16 cellular contexts compared by ENCODE assay signal in genomic region chr2:29000954-29001353, GRCh38. TPM values are rescaled to one million over a fixed set of nuclear protein-coding genes. Genes with fewer than 3 reads are reported as not detected.
A peak's percentile ranks its signal among the peaks of the same experiment; 100 is the strongest.
DNase-seq lines count a peak whose midpoint lies in the region; ATAC-seq, FAIRE-seq and TF ChIP-seq lines count a peak whose summit lies in the region.
"Had no signal": no experiment of that assay in that cellular context is flagged by ENCODE, and none has a peak within 500 bp of the region (broad histone marks: within the 10 kb centered on the region; RNA-seq: fewer than 3 reads in every experiment).

No MANE protein-coding gene starts in this region.

- H3K4me1 Mint-ChIP-seq in T-helper 2 cell treated with Interferon-gamma antibody and Interleukin-4, amounts not matched to agents 5 μg/mL and 100 μg/mL, for 36 hours (ENCODE audit: low read depth): peaks cover 23% of the 10 kb centered on the region
- peaks cover 24 to 42% (median 37%) of the 10 kb centered on the region in 4 donors for H3K4me1 Mint-ChIP-seq in naive thymus-derived CD8-positive, alpha-beta T cell

- peak overlapping the region; percentile 34 for H2AFZ ChIP-seq in OCI-LY3 (ENCODE audit: low read depth, low read length)

- ATAC-seq in GM18868 (IDR thresholded peaks at IDR 0.05; ENCODE audit: unreplicated experiment): peak; percentile 19
- peak in 1 of 2 donors; percentile 48 for ATAC-seq in naive thymus-derived CD8-positive, alpha-beta T cell

- no peak overlapping the region for H3K9ac ChIP-seq in OCI-LY3 (ENCODE audit: low read length)

- H3K27ac Mint-ChIP-seq in T-helper 2 cell treated with Interferon-gamma antibody and Interleukin-4, amounts not matched to agents 5 μg/mL and 100 μg/mL, for 36 hours: peak overlapping the region; percentile 7
- peak overlapping the region; percentile 11 to 95 (median 84) for H3K27ac Mint-ChIP-seq in naive thymus-derived CD8-positive, alpha-beta T cell

- H3K79me2 ChIP-seq in OCI-LY3 (ENCODE audit: low read length): no peaks in the 10 kb centered on the region

- H3K9me3 ChIP-seq in OCI-LY3 (ENCODE audit: insufficient read depth, low read length): no peaks in the 10 kb centered on the region
- H3K9me3 ChIP-seq: breast epithelium, SJSA1, tibial artery had no signal

- H4K20me1 ChIP-seq in OCI-LY3 (ENCODE audit: insufficient read depth, low read length): no peaks in the 10 kb centered on the region

- peak overlapping the region; percentile 54 for H3K4me2 ChIP-seq in OCI-LY3 (ENCODE audit: low read length)

- no peaks in the 10 kb centered on the region for H3K36me3 Mint-ChIP-seq in T-helper 2 cell treated with Interferon-gamma antibody and Interleukin-4, amounts not matched to agents 5 μg/mL and 100 μg/mL, for 36 hours (ENCODE audit: low read depth)
- H3K36me3 Mint-ChIP-seq in naive thymus-derived CD8-positive, alpha-beta T cell: no peaks in the 10 kb centered on the region

- no peak for DNase-seq in T-helper 2 cell treated with Interferon-gamma antibody and Interleukin-4, amounts not matched to agents 5 μg/mL and 100 μg/mL, for 36 hours (ENCODE audit: low spot score)
- no peak for DNase-seq in T-helper 2 cell
- DNase-seq in naive thymus-derived CD8-positive, alpha-beta T cell: peak in 4 of 10 donors; percentile 29 to 39 (median 38)
- no peak for DNase-seq in HTR-8/SVneo (ENCODE audit: insufficient read length, low spot score)
- DNase-seq in NCI-H226: no peak
- no peak for DNase-seq in frontal cortex (ENCODE audit: low spot score in 2 of 2)
- DNase-seq: activated T-cell treated with anti-CD3 and anti-CD28 coated beads, Interleukin-2, amount 50 U/mL, for 4 hours; NCI-H526; stimulated activated CD4-positive, alpha-beta T cell treated with anti-CD3 and anti-CD28 coated beads, Interleukin-4, amount 100 ng/mL, for 1 hour had no signal

- peaks cover 11% of the 10 kb centered on the region for H3K4me1 ChIP-seq in OCI-LY3 (ENCODE audit: low read length)
- H3K4me1 ChIP-seq: breast epithelium, SJSA1, tibial artery had no signal

- no peaks in the 10 kb centered on the region for H3K36me3 ChIP-seq in OCI-LY3 (replicated peaks; ENCODE audit: low read depth, low read length)
- H3K36me3 ChIP-seq: breast epithelium, SJSA1, tibial artery had no signal

- H3K4me3 Mint-ChIP-seq in T-helper 2 cell treated with Interferon-gamma antibody and Interleukin-4, amounts not matched to agents 5 μg/mL and 100 μg/mL, for 36 hours: peak overlapping the region; percentile 11
- H3K4me3 Mint-ChIP-seq in naive thymus-derived CD8-positive, alpha-beta T cell: peak overlapping the region in 8 of 10 donors; percentile 16 to 75 (median 50)
- H3K4me3 Mint-ChIP-seq: activated T-cell treated with anti-CD3 and anti-CD28 coated beads, Interleukin-2, amount 50 U/mL, for 4 hours had no signal

- peaks cover 8% of the 10 kb centered on the region; the same call in 1 of the 2 replicates for H3K27me3 ChIP-seq in OCI-LY3 (ENCODE audit: low read depth, low read length)
- H3K27me3 ChIP-seq: breast epithelium, SJSA1, tibial artery had no signal

- TF ChIP-seq CTCF in OCI-LY3 (IDR thresholded peaks at IDR 0.05; ENCODE audit: low read depth, low read length): no peak

- FAIRE-seq in HTR-8/SVneo (lab: Jason Lieb, UNC) (no peak), frontal cortex (lab: Jason Lieb, UNC) (no peak)

- POLR2A ChIA-PET in naive thymus-derived CD8-positive, alpha-beta T cell (lab: Charles Lee): interaction anchor here (1.1 to 2.3 kb wide), 4 partner anchors 10 to 249 kb away, joined by 6 to 17 read pairs (median 7); partner anchors contain the start of gene PPP1CB

- peak overlapping the region; percentile 39 for H3K4me3 ChIP-seq in OCI-LY3 (ENCODE audit: low read length)
- H3K4me3 ChIP-seq: breast epithelium, SJSA1, skin epidermis, tibial artery had no signal

- peaks cover 3% of the 10 kb centered on the region for H3K27me3 Mint-ChIP-seq in T-helper 2 cell treated with Interferon-gamma antibody and Interleukin-4, amounts not matched to agents 5 μg/mL and 100 μg/mL, for 36 hours (ENCODE audit: low read depth)
- no peaks in the 10 kb centered on the region for H3K27me3 Mint-ChIP-seq in naive thymus-derived CD8-positive, alpha-beta T cell

- no peaks in the 10 kb centered on the region for H3K9me3 Mint-ChIP-seq in T-helper 2 cell treated with Interferon-gamma antibody and Interleukin-4, amounts not matched to agents 5 μg/mL and 100 μg/mL, for 36 hours
- H3K9me3 Mint-ChIP-seq in naive thymus-derived CD8-positive, alpha-beta T cell: no peaks in the 10 kb centered on the region
- H3K9me3 Mint-ChIP-seq: activated T-cell treated with anti-CD3 and anti-CD28 coated beads, Interleukin-2, amount 50 U/mL, for 4 hours had no signal

- H3K27ac ChIP-seq in OCI-LY3 (ENCODE audit: low read length): no peak overlapping the region
- H3K27ac ChIP-seq: 22Rv1, breast epithelium, SJSA1, tibial artery had no signal

RNA-seq across cellular contexts. Expression of gene TOGARAM2, which starts 19.9 kb away (rescaled TPM):
- total RNA-seq in naive thymus-derived CD8-positive, alpha-beta T cell: under 1 TPM; 0.47 to 0.75 TPM
- 1 to 10 TPM in 1 of 3 donors, under 1 TPM in 1, not detected in 1; 0.32 to 1.9 TPM for polyA plus RNA-seq in naive thymus-derived CD8-positive, alpha-beta T cell
- total RNA-seq in frontal cortex: under 0.01 TPM
